Comparison of ENCODE assay signal across 8 cellular contexts in genomic region chr11:13462928-13463778, GRCh38. TPM values are rescaled to one million over a fixed set of nuclear protein-coding genes. Genes with fewer than 3 reads are reported as not detected.
A peak's percentile ranks its signal among the peaks of the same experiment; 100 is the strongest.
DNase-seq lines count a peak whose midpoint lies in the region; ATAC-seq, FAIRE-seq and TF ChIP-seq lines count a peak whose summit lies in the region.

TSS of gene BTBD10 (minus strand) at chr11:13463222. CDS start at chr11:13445124, 18,098 bp downstream.

- peak; percentile 98 for TF ChIP-seq POLR2A in GM12892 (IDR thresholded peaks at IDR 0.05; ENCODE audit: low read depth, low read length)

- peak within 1 kb of the TSS; percentile 42 for H3K4me2 ChIP-seq in parathyroid adenoma (ENCODE audit: low read length)

- H3K27me3 Mint-ChIP-seq in activated naive CD8-positive, alpha-beta T cell treated with anti-CD3 and anti-CD28 coated beads, Interleukin-2, amount 50 U/mL, for 24 hours: no peaks in the 10 kb centered on the region

- no peaks in the 10 kb centered on the region for H3K27me3 ChIP-seq in parathyroid adenoma (ENCODE audit: control insufficient read depth, insufficient read depth, low read length)
- no peaks in the 10 kb centered on the region for H3K27me3 ChIP-seq in tibial artery

- peak within 1 kb of the TSS; percentile 96 for H3K27ac Mint-ChIP-seq in activated naive CD8-positive, alpha-beta T cell treated with anti-CD3 and anti-CD28 coated beads, Interleukin-2, amount 50 U/mL, for 24 hours

- peak within 1 kb of the TSS; percentile 79 for H3K27ac ChIP-seq in parathyroid adenoma
- H3K27ac ChIP-seq in tibial artery: peak within 1 kb of the TSS; percentile 83 to 91

- peak within 1 kb of the TSS; percentile 89 for H2AFZ ChIP-seq in parathyroid adenoma

- peaks cover 11% of the 10 kb centered on the region for H3K79me2 ChIP-seq in parathyroid adenoma

- TF ChIP-seq CTCF in parathyroid adenoma (IDR thresholded peaks at IDR 0.05) (no peak), tibial artery (IDR thresholded peaks at IDR 0.05) (no peak)

- H3K4me3 Mint-ChIP-seq in activated naive CD8-positive, alpha-beta T cell treated with anti-CD3 and anti-CD28 coated beads, Interleukin-2, amount 50 U/mL, for 24 hours: peak within 1 kb of the TSS; percentile 97

- intact Hi-C loops in Right ventricle myocardium superior (cut with DNase I) (no loop called here), tibial artery (cut with DNase I; ENCODE audit: low total_unique reads) (loop anchor here (5.0 to 10.0 kb wide), 2 partner anchors 186 to 258 kb away; partner anchors contain the start of gene BMAL1)

- H3K4me3 ChIP-seq in parathyroid adenoma (ENCODE audit: low read depth, low read length) (peak within 1 kb of the TSS; percentile 57), tibial artery (peak within 1 kb of the TSS; percentile 82 to 87)

- H3K9me3 Mint-ChIP-seq in activated naive CD8-positive, alpha-beta T cell treated with anti-CD3 and anti-CD28 coated beads, Interleukin-2, amount 50 U/mL, for 24 hours: no peaks in the 10 kb centered on the region

- peaks cover 39% of the 10 kb centered on the region for H3K4me1 Mint-ChIP-seq in activated naive CD8-positive, alpha-beta T cell treated with anti-CD3 and anti-CD28 coated beads, Interleukin-2, amount 50 U/mL, for 24 hours

- peak; percentile 100 for FAIRE-seq in GM12892 (lab: Jason Lieb, UNC)

- DNase-seq in GM12892 (ENCODE audit: insufficient read length): peak; percentile 84
- peak; percentile 92 for DNase-seq in NCI-H1436 (lab: John Stamatoyannopoulos, UW)
- DNase-seq in SW480 (ENCODE audit: low spot score): peak; percentile 94
- peak; percentile 90 for DNase-seq in activated naive CD8-positive, alpha-beta T cell treated with anti-CD3 and anti-CD28 coated beads, Interleukin-2, amount 50 U/mL, for 24 hours
- peak; percentile 96 for DNase-seq in Right ventricle myocardium superior
- DNase-seq in tibial artery: peak; percentile 90 to 97

- H3K9me3 ChIP-seq in parathyroid adenoma (ENCODE audit: control insufficient read depth, low read length) (no peaks in the 10 kb centered on the region), tibial artery (no peaks in the 10 kb centered on the region)

- peaks cover 6% of the 10 kb centered on the region for H3K36me3 Mint-ChIP-seq in activated naive CD8-positive, alpha-beta T cell treated with anti-CD3 and anti-CD28 coated beads, Interleukin-2, amount 50 U/mL, for 24 hours (ENCODE audit: low read depth)

- H3K4me1 ChIP-seq in parathyroid adenoma (no peaks in the 10 kb centered on the region), tibial artery (peaks cover 0 to 21% (median 15%) of the 10 kb centered on the region in 4 donors)

- peak; percentile 96 for ATAC-seq in HG02840 (IDR thresholded peaks at IDR 0.05; ENCODE audit: low FRiP score, unreplicated experiment)
- peak; percentile 99 for ATAC-seq in activated naive CD8-positive, alpha-beta T cell treated with anti-CD3 and anti-CD28 coated beads, Interleukin-2, amount 50 U/mL, for 24 hours
- ATAC-seq in Right ventricle myocardium superior (ENCODE audit: poor library complexity): peak; percentile 99

- peak within 1 kb of the TSS; percentile 61 for H3K9ac ChIP-seq in parathyroid adenoma

- H3K36me3 ChIP-seq in parathyroid adenoma (ENCODE audit: control insufficient read depth, insufficient read depth, low read length) (no peaks in the 10 kb centered on the region), tibial artery (no peaks in the 10 kb centered on the region)

RNA-seq across cellular contexts. Expression of gene BTBD10, which starts in this region (rescaled TPM):
- 21.4 TPM for polyA plus RNA-seq in GM12892 (2012; ENCODE audit: missing spikeins)
- 17.8 TPM for total RNA-seq in Right ventricle myocardium superior

Comparison
In these comparisons a context has a peak if more than half of its experiments do, and no peak if none do; other contexts are left out.
1. Peak in every context shown above with its lines: DNase-seq, ATAC-seq, H3K4me3 ChIP-seq and H3K27ac ChIP-seq.